In the genomic region with DNA sequence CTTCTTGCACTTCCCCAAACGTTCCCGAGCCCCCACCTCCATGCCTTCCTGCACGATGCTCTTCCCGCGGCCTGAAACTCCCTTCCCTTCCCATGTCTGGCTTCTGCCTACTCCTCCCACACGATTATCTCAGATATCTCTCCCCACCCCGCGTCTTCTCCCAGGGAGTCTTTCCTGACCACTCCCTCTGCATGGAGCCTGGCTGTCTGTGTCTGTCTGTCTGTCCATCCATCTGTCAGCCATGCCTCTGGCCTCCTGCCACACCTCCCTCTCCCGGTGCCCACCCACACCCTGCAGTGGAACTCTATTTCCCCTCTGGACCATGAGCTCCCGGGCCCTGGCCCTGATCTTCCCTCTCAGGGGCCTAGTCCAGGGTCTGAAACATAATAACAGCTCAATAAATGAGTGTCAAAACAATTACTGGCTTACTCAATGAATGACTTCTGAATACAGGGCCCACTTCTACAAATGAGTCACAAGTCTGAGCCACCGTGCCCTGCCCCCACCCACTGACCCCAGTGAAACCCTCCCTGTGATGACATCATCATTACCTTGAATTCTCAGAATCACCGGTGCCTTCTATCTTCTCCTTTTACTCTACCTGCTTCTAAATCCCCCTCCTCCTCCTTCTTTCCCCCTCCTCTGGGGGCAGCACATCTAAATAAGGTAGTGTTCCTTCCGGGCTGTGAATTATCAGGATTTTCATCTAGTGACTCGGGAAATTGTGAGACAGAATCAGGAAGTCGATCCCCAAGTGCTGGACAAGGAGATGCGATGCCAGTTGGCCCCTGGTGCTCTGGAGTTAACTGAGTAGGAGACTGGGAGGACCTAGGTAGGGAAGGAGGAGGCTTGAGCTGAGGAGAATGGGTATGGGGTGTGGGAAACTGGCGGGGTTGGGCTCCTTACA, we compare ENCODE assay signal across 9 cellular contexts. TPM values are rescaled to one million over a fixed set of nuclear protein-coding genes. Genes with fewer than 3 reads are reported as not detected.
DNase-seq lines count a peak whose midpoint lies in the region; ATAC-seq and TF ChIP-seq lines count a peak whose summit lies in the region.
"Had no signal": no experiment of that assay in that cellular context is flagged by ENCODE, and none has a peak within 500 bp of the region (broad histone marks: within the 10 kb centered on the region; RNA-seq: fewer than 3 reads in every experiment).

No MANE protein-coding gene starts in this region.

- CTCF ChIA-PET in Calu3 (lab: Charles Lee), result interaction anchor here (0.6 to 1.2 kb wide), 2 partner anchors 53 to 56 kb away, joined by 3 to 11 read pairs; no protein-coding TSS in a partner anchor

- TF ChIP-seq CTCF in Calu3 (IDR thresholded peaks at IDR 0.05; ENCODE audit: unreplicated experiment) (no peak), testis (IDR thresholded peaks at IDR 0.05) (no peak)

- no peaks in the 10 kb centered on the region for H3K36me3 Mint-ChIP-seq in Calu3 (ENCODE audit: insufficient read depth, unreplicated experiment)

- H3K4me1 Mint-ChIP-seq in Calu3 (ENCODE audit: low read depth, unreplicated experiment), result peaks cover 32% of the 10 kb centered on the region

- H3K27me3 ChIP-seq in testis, result no peaks in the 10 kb centered on the region
- H3K27me3 ChIP-seq: tibial artery had no signal

- ATAC-seq in SK-N-SH treated with all-trans-retinoic acid at 6 μM for 48 hours, result no peak; the same call in 2 of the 3 replicates

- H3K27ac ChIP-seq in skin epidermis, result peak overlapping the region in 18 of 21 experiments; percentile 44 to 91 (median 74)
- no peak overlapping the region for H3K27ac ChIP-seq in testis
- H3K27ac ChIP-seq: tibial artery had no signal

- DNase-seq in Calu3 (peak; percentile 65), amniotic epithelial cell (ENCODE audit: low read depth) (peak; percentile 91), testis (no peak), NCI-H146 treated with DMSO at 0.1 percent for 48 hours (lab: John Stamatoyannopoulos, UW; ENCODE audit: unreplicated experiment) (no peak), DMS114 treated with DMSO at 0.1 percent for 48 hours (lab: John Stamatoyannopoulos, UW; ENCODE audit: unreplicated experiment) (no peak), germinal center (ENCODE audit: low spot score) (no peak)
- DNase-seq: tibial artery had no signal

- intact Hi-C loops in Calu3 (cut with micrococcal nuclease; ENCODE audit: unreplicated experiment) (no loop called here), testis (cut with DNase I; ENCODE audit: low total_unique reads) (no loop called here)

- H3K4me3 ChIP-seq in skin epidermis (no peak overlapping the region), testis (no peak overlapping the region)
- H3K4me3 ChIP-seq: tibial artery had no signal

- BruUV-seq in Calu3 (replicated peaks; lab: Mats Ljungman, UMichigan), result no TSS peak

- H3K4me1 ChIP-seq in testis, result no peaks in the 10 kb centered on the region

- H3K36me3 ChIP-seq in testis (ENCODE audit: low read depth, missing control alignments), result no peaks in the 10 kb centered on the region
- H3K36me3 ChIP-seq: tibial artery had no signal

- no peaks in the 10 kb centered on the region for H3K9me3 ChIP-seq in testis
- H3K9me3 ChIP-seq: tibial artery had no signal

- H3K4me3 Mint-ChIP-seq in Calu3 (ENCODE audit: low read depth, unreplicated experiment), result no peak overlapping the region

- H3K27ac Mint-ChIP-seq in Calu3 (ENCODE audit: unreplicated experiment), result peak overlapping the region; percentile 47

- H3K27me3 Mint-ChIP-seq in Calu3 (ENCODE audit: unreplicated experiment), result no peaks in the 10 kb centered on the region

- TF ChIP-seq POLR2A in testis (IDR thresholded peaks at IDR 0.05), result no peak

- 61 to 72% methylated on average over 17 of the region's 17 CpGs for WGBS in testis, 2 donors

- no peaks in the 10 kb centered on the region for H3K9me3 Mint-ChIP-seq in Calu3 (ENCODE audit: low read depth, unreplicated experiment)

TF ChIP-seq in SK-N-SH treated with all-trans-retinoic acid at 6 μM for 48 hours, 23 proteins besides CTCF, POLR2A, EP300 and RAD21:
- no peak for TF ChIP-seq ISL1 (CRISPR knock-in tag; IDR thresholded peaks at IDR 0.05)
- TF ChIP-seq ZNF8 (CRISPR knock-in tag; IDR thresholded peaks at IDR 0.05), result 0 out of 2 replicates have a peak, but pooled peaks have one; percentile 12

RNA-seq across cellular contexts. Expression of a gene that starts 46.1 kb away (rescaled TPM):
- total RNA-seq in Calu3 (2022) (0.83 and 1.6 TPM in 2 replicates), testis (10 to 100 TPM in 1 of 2 donors, 1 to 10 TPM in 1; 7.6 to 10.4 TPM)
- polyA plus RNA-seq in testis (ENCODE audit: insufficient read depth, low read depth, low replicate concordance), result 10.9 TPM

RNA-seq across cellular contexts. Expression of a gene that starts 57.1 kb away (rescaled TPM):
- total RNA-seq in Calu3 (2022), result 53.7 and 57.3 TPM in 2 replicates
- total RNA-seq in testis, result 10 to 100 TPM; 24.3 to 39.7 TPM
- polyA plus RNA-seq in testis (ENCODE audit: insufficient read depth, low read depth, low replicate concordance), result 14.1 TPM

Comparison
In these comparisons a context has a peak if more than half of its experiments do, and no peak if none do; other contexts are left out.
1. DNase-seq: peak in Calu3 (single experiment) and amniotic epithelial cell (single experiment); none in testis (single experiment), NCI-H146 treated with DMSO at 0.1 percent for 48 hours (single experiment), DMS114 treated with DMSO at 0.1 percent for 48 hours (single experiment) and germinal center (single experiment).
2. H3K27ac ChIP-seq: peak in skin epidermis (18 of 21); none in testis (0 of 2).